1 cellular context compared by ENCODE assay signal in genomic region chr2:233198026-233198425, GRCh38.
TF ChIP-seq lines count a peak whose summit lies in the region.

No MANE protein-coding gene starts in this region.

TF ChIP-seq in GM23338, 12 proteins besides CTCF, POLR2A, EP300 and RAD21 (continued from another document):
- TF ChIP-seq, protein P1, sequence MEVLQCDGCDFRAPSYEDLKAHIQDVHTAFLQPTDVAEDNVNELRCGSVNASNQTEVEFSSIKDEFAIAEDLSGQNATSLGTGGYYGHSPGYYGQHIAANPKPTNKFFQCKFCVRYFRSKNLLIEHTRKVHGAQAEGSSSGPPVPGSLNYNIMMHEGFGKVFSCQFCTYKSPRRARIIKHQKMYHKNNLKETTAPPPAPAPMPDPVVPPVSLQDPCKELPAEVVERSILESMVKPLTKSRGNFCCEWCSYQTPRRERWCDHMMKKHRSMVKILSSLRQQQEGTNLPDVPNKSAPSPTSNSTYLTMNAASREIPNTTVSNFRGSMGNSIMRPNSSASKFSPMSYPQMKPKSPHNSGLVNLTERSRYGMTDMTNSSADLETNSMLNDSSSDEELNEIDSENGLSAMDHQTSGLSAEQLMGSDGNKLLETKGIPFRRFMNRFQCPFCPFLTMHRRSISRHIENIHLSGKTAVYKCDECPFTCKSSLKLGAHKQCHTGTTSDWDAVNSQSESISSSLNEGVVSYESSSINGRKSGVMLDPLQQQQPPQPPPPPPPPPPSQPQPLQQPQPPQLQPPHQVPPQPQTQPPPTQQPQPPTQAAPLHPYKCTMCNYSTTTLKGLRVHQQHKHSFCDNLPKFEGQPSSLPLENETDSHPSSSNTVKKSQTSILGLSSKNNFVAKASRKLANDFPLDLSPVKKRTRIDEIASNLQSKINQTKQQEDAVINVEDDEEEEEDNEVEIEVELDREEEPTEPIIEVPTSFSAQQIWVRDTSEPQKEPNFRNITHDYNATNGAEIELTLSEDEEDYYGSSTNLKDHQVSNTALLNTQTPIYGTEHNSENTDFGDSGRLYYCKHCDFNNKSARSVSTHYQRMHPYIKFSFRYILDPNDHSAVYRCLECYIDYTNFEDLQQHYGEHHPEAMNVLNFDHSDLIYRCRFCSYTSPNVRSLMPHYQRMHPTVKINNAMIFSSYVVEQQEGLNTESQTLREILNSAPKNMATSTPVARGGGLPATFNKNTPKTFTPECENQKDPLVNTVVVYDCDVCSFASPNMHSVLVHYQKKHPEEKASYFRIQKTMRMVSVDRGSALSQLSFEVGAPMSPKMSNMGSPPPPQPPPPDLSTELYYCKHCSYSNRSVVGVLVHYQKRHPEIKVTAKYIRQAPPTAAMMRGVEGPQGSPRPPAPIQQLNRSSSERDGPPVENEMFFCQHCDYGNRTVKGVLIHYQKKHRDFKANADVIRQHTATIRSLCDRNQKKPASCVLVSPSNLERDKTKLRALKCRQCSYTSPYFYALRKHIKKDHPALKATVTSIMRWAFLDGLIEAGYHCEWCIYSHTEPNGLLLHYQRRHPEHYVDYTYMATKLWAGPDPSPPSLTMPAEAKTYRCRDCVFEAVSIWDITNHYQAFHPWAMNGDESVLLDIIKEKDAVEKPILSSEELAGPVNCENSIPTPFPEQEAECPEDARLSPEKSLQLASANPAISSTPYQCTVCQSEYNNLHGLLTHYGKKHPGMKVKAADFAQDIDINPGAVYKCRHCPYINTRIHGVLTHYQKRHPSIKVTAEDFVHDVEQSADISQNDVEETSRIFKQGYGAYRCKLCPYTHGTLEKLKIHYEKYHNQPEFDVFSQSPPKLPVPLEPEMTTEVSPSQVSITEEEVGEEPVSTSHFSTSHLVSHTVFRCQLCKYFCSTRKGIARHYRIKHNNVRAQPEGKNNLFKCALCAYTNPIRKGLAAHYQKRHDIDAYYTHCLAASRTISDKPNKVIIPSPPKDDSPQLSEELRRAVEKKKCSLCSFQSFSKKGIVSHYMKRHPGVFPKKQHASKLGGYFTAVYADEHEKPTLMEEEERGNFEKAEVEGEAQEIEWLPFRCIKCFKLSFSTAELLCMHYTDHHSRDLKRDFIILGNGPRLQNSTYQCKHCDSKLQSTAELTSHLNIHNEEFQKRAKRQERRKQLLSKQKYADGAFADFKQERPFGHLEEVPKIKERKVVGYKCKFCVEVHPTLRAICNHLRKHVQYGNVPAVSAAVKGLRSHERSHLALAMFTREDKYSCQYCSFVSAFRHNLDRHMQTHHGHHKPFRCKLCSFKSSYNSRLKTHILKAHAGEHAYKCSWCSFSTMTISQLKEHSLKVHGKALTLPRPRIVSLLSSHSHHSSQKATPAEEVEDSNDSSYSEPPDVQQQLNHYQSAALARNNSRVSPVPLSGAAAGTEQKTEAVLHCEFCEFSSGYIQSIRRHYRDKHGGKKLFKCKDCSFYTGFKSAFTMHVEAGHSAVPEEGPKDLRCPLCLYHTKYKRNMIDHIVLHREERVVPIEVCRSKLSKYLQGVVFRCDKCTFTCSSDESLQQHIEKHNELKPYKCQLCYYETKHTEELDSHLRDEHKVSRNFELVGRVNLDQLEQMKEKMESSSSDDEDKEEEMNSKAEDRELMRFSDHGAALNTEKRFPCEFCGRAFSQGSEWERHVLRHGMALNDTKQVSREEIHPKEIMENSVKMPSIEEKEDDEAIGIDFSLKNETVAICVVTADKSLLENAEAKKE (CRISPR knock-in tag; IDR thresholded peaks at IDR 0.05) = no peak
- TF ChIP-seq EZH2phosphoT487 (IDR thresholded peaks at IDR 0.05; ENCODE audit: unreplicated experiment) = no peak
